Comparison of ENCODE assay signal across 8 cellular contexts in genomic region chr22:23183107-23183698, GRCh38. TPM values are rescaled to one million over a fixed set of nuclear protein-coding genes. Genes with fewer than 3 reads are reported as not detected.
DNase-seq lines count a peak whose midpoint lies in the region; ATAC-seq and TF ChIP-seq lines count a peak whose summit lies in the region.

No MANE protein-coding gene starts in this region.

- ATAC-seq in memory B cell (ENCODE audit: low read depth): no peak
- ATAC-seq in HG02938 (IDR thresholded peaks at IDR 0.05; ENCODE audit: unreplicated experiment): no peak

- H3K9me3 ChIP-seq in AG04450 (ENCODE audit: control insufficient read depth, insufficient read depth, low read length) (peaks cover 9% of the 10 kb centered on the region; the same call in 1 of the 2 replicates), transverse colon (no peaks in the 10 kb centered on the region)
- H3K9me3 ChIP-seq in effector memory CD4-positive, alpha-beta T cell (ENCODE audit: control insufficient read depth, low read length): no peaks in the 10 kb centered on the region

- H3K27me3 ChIP-seq in AG04450 (ENCODE audit: control insufficient read depth, insufficient read depth, low read length): no peaks in the 10 kb centered on the region
- H3K27me3 ChIP-seq in effector memory CD4-positive, alpha-beta T cell (replicated peaks; ENCODE audit: control insufficient read depth, insufficient read depth, low read length, poor library complexity, severe bottlenecking): no peaks in the 10 kb centered on the region
- no peaks in the 10 kb centered on the region for H3K27me3 ChIP-seq in transverse colon

- H3K4me3 Mint-ChIP-seq in memory B cell: peak overlapping the region; percentile 78

- no peaks in the 10 kb centered on the region for H3K27me3 Mint-ChIP-seq in memory B cell

- intact Hi-C loops in transverse colon (cut with DNase I; ENCODE audit: low total_unique reads): no loop called here

- no peaks in the 10 kb centered on the region for H3K36me3 ChIP-seq in effector memory CD4-positive, alpha-beta T cell (ENCODE audit: control insufficient read depth, insufficient read depth, low read length)
- no peaks in the 10 kb centered on the region for H3K36me3 ChIP-seq in transverse colon

- in situ Hi-C loops in transverse colon (cut with MboI; ENCODE audit: low pct_ligation_motif_present in 1 of 4, low pct_unique_long_range_greater_than_20kb in 1 of 4, low sequenced_read_pairs in 3 of 4): loop anchor here in 1 of 4 donors (5.0 kb wide), 1 partner anchor 94 kb away; no protein-coding TSS in a partner anchor

- peaks cover 2% of the 10 kb centered on the region for H3K36me3 Mint-ChIP-seq in memory B cell

- peaks cover 48% of the 10 kb centered on the region for H3K4me1 ChIP-seq in effector memory CD4-positive, alpha-beta T cell (ENCODE audit: control insufficient read depth, insufficient read depth, low read length, poor library complexity, severe bottlenecking)
- H3K4me1 ChIP-seq in transverse colon: peaks cover 15 to 58% (median 47%) of the 10 kb centered on the region in 4 donors

- peak overlapping the region; percentile 12 for H3K27ac Mint-ChIP-seq in memory B cell

- POLR2A ChIA-PET in AG04450 (lab: Yijun Ruan, JAX): interaction anchor here (0.7 to 0.9 kb wide), 3 partner anchors 51 to 99 kb away, joined by 3 to 7 read pairs (median 3); no protein-coding TSS in a partner anchor

- 21 to 40% methylated on average over 1 to 11 of the region's 11 CpGs for WGBS in transverse colon (ENCODE audit: low coverage in 1 of 2), 2 donors

- peaks cover 37% of the 10 kb centered on the region for H3K4me1 Mint-ChIP-seq in memory B cell

- TF ChIP-seq CTCF in AG04450 (IDR thresholded peaks at IDR 0.05; ENCODE audit: low read depth, low read length): no peak
- no peak for TF ChIP-seq CTCF in GM12865 (IDR thresholded peaks at IDR 0.05; ENCODE audit: insufficient read depth, low read depth, low read length, missing control alignments)
- TF ChIP-seq CTCF in transverse colon (IDR thresholded peaks at IDR 0.05): no peak

- no peak for TF ChIP-seq POLR2A in transverse colon (IDR thresholded peaks at IDR 0.05)

- peak overlapping the region; percentile 83 for H3K4me3 ChIP-seq in AG04450 (ENCODE audit: low read depth, low read length)
- peak overlapping the region; percentile 55 for H3K4me3 ChIP-seq in GM12865 (ENCODE audit: low read depth, low read length)
- H3K4me3 ChIP-seq in effector memory CD4-positive, alpha-beta T cell (ENCODE audit: insufficient read depth, low read depth, low read length, poor library complexity, severe bottlenecking): peak overlapping the region; percentile 58
- peak overlapping the region in 2 of 4 donors; percentile 74 to 79 for H3K4me3 ChIP-seq in transverse colon

- H3K27ac ChIP-seq in AG04450 (ENCODE audit: low read depth, low read length) (no peak overlapping the region), transverse colon (peak overlapping the region; percentile 0 to 84 (median 47))
- peak overlapping the region; percentile 47 for H3K27ac ChIP-seq in effector memory CD4-positive, alpha-beta T cell (ENCODE audit: insufficient read depth, low read length, poor library complexity, severe bottlenecking)

- DNase-seq in AG04450 (ENCODE audit: low read depth, low spot score) (no peak), GM12865 (ENCODE audit: low read depth) (no peak), RKO (ENCODE audit: low spot score) (peak; percentile 44), memory B cell (ENCODE audit: low spot score in 2 of 2) (no peak), transverse colon (peak; percentile 52), DMS114 treated with DMSO at 0.1 percent for 48 hours (lab: John Stamatoyannopoulos, UW; ENCODE audit: unreplicated experiment) (no peak)
- no peak for DNase-seq in effector memory CD4-positive, alpha-beta T cell

- no peak for TF ChIP-seq EP300 in transverse colon (IDR thresholded peaks at IDR 0.05; ENCODE audit: low read depth)

- no peaks in the 10 kb centered on the region for H3K9me3 Mint-ChIP-seq in memory B cell

- CTCF ChIA-PET in AG04450 (lab: Charles Lee): interaction anchor here (0.7 to 1.1 kb wide), 5 partner anchors 43 to 109 kb away, joined by 3 to 5 read pairs (median 3); no protein-coding TSS in a partner anchor

RNA-seq across cellular contexts. Expression of gene BCR, which starts 2.9 kb away (rescaled TPM):
- 21.4 and 30.8 TPM in 2 replicates for polyA plus RNA-seq in AG04450 (2011; rRNA removed)
- 65.2 and 111 TPM in 2 replicates for polyA minus RNA-seq in AG04450 (2011; rRNA and poly(A)+ RNA removed)
- 100 to 1,000 TPM in 2 of 4 donors, 10 to 100 TPM in 2; 36.9 to 514 (median 91.0) TPM for total RNA-seq in transverse colon

RNA-seq across cellular contexts. Expression of gene RAB36, which starts 37.9 kb away (rescaled TPM):
- polyA plus RNA-seq in AG04450 (2011; rRNA removed): 2.6 and 3.5 TPM in 2 replicates
- polyA minus RNA-seq in AG04450 (2011; rRNA and poly(A)+ RNA removed): 5.6 and 5.8 TPM in 2 replicates
- total RNA-seq in transverse colon: 1 to 10 TPM in 1 of 4 donors, under 1 TPM in 2, not detected in 1; 0.37 to 1.1 (median 0.82) TPM

RNA-seq across cellular contexts. Expression of gene RSPH14, which starts 41.4 kb away (rescaled TPM):
- 0.21 TPM in 1 of 2 replicates, not detected in the other for polyA plus RNA-seq in AG04450 (2011; rRNA removed)
- not detected in 2 replicates for polyA minus RNA-seq in AG04450 (2011; rRNA and poly(A)+ RNA removed)
- total RNA-seq in transverse colon: under 1 TPM in 1 of 4 donors, not detected in 3; 0.32 TPM

Comparison
In these comparisons a context has a peak if more than half of its experiments do, and no peak if none do; other contexts are left out.
1. DNase-seq: peak in RKO (single experiment) and transverse colon (single experiment); none in AG04450 (single experiment), GM12865 (single experiment), effector memory CD4-positive, alpha-beta T cell (0 of 3), memory B cell (0 of 2) and DMS114 treated with DMSO at 0.1 percent for 48 hours (single experiment).